Comparison of ENCODE assay signal across 27 cellular contexts in the genomic region with DNA sequence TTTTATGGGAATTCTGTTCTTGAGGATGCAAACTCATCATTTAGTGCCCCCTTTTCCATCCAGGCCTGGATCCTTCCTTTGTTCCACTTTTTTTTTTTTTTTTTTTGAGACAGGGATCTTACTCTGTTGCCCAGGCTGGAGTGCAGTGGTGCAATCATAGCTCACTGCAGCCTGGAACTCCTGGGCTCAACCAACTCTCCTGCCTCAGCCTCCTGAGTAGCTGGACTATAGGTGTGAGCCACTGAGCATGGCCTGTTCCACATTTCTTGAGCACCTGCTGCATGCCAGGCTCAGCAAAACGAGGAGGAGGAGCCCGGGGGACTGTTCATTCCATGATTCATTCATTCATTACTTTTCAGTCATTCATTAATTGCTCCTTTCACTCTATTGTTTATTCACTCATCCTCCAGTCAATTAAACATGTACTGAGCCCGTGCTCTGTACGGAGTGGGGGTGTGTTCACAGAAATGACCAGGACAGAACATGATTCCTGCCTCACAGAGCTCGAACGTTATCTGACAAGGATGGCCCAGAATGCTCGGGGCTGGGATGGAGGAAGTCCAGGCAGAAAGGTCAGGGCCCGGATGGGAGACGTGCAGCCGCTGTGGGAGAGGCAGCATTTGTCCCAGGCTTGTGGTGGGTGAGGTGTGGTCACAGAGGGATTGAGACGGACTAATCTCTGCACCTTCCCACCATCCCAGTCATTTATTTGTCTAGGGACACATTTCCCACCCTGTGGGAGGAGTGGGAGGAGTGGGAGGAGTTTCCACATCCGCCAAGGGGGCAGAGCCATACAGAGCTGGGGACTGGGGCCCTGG.
"Had no signal": no experiment of that assay in that cellular context is flagged by ENCODE, and none has a peak within 500 bp of the region (broad histone marks: within the 10 kb centered on the region; RNA-seq: fewer than 3 reads in every experiment).

No MANE protein-coding gene starts in this region.

- H3K36me3 Mint-ChIP-seq: activated naive CD8-positive, alpha-beta T cell treated with anti-CD3 and anti-CD28 coated beads for 36 hours; naive B cell had no signal

- H3K4me3 ChIP-seq: coronary artery, esophagus squamous epithelium, gastrocnemius medialis, lower lobe of right lung, ovary, prostate gland, upper lobe of right lung had no signal

- FAIRE-seq: bronchial epithelial cell had no signal

- H3K4me3 Mint-ChIP-seq: activated B cell treated with CpG ODN at 0.5 μM for 24 hours; activated CD4-positive, alpha-beta T cell treated with anti-CD3 and anti-CD28 coated beads for 36 hours; activated naive CD8-positive, alpha-beta T cell treated with anti-CD3 and anti-CD28 coated beads for 36 hours; activated T-cell treated with anti-CD3 and anti-CD28 coated beads, Interleukin-2, amount 50 U/mL, for 4 hours; endodermal cell; T-helper 2 cell treated with Interferon-gamma antibody and Interleukin-4, amounts not matched to agents 5 μg/mL and 100 μg/mL, for 36 hours had no signal

- H3K36me3 ChIP-seq: esophagus squamous epithelium, gastrocnemius medialis, lower lobe of right lung, ovary, prostate gland, upper lobe of right lung had no signal

- DNase-seq: activated B cell treated with CpG ODN at 0.5 μM for 24 hours; activated CD4-positive, alpha-beta T cell treated with anti-CD3 and anti-CD28 coated beads for 36 hours; activated CD4-positive, alpha-beta T cell treated with anti-CD3 and anti-CD28 coated beads, Interleukin-2, amount 50 U/mL, for 4 hours; activated CD8-positive, alpha-beta memory T cell treated with anti-CD3 and anti-CD28 coated beads, Interleukin-2, amount 50 U/mL, for 48 hours; activated naive CD4-positive, alpha-beta T cell; activated naive CD8-positive, alpha-beta T cell treated with anti-CD3 and anti-CD28 coated beads for 36 hours; activated T-cell treated with anti-CD3 and anti-CD28 coated beads, Interleukin-2, amount 50 U/mL, for 4 hours; cerebellar nuclear complex; endodermal cell; esophagus squamous epithelium; gastrocnemius medialis; hypothalamus; left colon; lower lobe of right lung; naive B cell; ovary; right cardiac atrium; stimulated activated CD4-positive, alpha-beta T cell treated with anti-CD3 and anti-CD28 coated beads, Interleukin-12 subunit alpha, Interleukin-12 subunit beta, amount 100 ng/mL, for 4 hours; stimulated activated CD4-positive, alpha-beta T cell treated with anti-CD3 and anti-CD28 coated beads, Interleukin-4, amount 100 ng/mL, for 4 hours; stimulated activated naive CD8-positive, alpha-beta T cell treated with anti-CD3 and anti-CD28 coated beads, Interleukin-15, Interleukin-2, amounts not matched to agents 100 U/mL and 50 U/mL, for 24 hours; SW 1271; upper lobe of right lung had no signal

- H3K27ac Mint-ChIP-seq: activated B cell treated with CpG ODN at 0.5 μM for 24 hours; activated CD4-positive, alpha-beta T cell treated with anti-CD3 and anti-CD28 coated beads for 36 hours; activated naive CD8-positive, alpha-beta T cell treated with anti-CD3 and anti-CD28 coated beads for 36 hours; activated T-helper 2 cell treated with anti-CD3 and anti-CD28 coated beads, Interferon-gamma antibody, Interleukin-2, Interleukin-4, amounts not matched to agents 10 μg/mL and 5 μg/mL and 100 μg/mL, durations not matched to agents 14 hours and 24 hours and 36 hours; endodermal cell; T-helper 2 cell treated with Interferon-gamma antibody and Interleukin-4, amounts not matched to agents 5 μg/mL and 100 μg/mL, for 36 hours had no signal

- H3K9me3 Mint-ChIP-seq: activated B cell treated with CpG ODN at 0.5 μM for 24 hours; activated naive CD8-positive, alpha-beta T cell treated with anti-CD3 and anti-CD28 coated beads for 36 hours; activated T-cell treated with anti-CD3 and anti-CD28 coated beads, Interleukin-2, amount 50 U/mL, for 4 hours; activated T-helper 2 cell treated with anti-CD3 and anti-CD28 coated beads, Interferon-gamma antibody, Interleukin-2, Interleukin-4, amounts not matched to agents 10 μg/mL and 5 μg/mL and 100 μg/mL, durations not matched to agents 14 hours and 24 hours and 36 hours; T-helper 2 cell treated with Interferon-gamma antibody and Interleukin-4, amounts not matched to agents 5 μg/mL and 100 μg/mL, for 36 hours had no signal

- H3K9me3 ChIP-seq: esophagus squamous epithelium, gastrocnemius medialis, lower lobe of right lung, ovary, prostate gland, upper lobe of right lung had no signal

- H3K27ac ChIP-seq: coronary artery, esophagus squamous epithelium, gastrocnemius medialis, lower lobe of right lung, ovary, prostate gland, upper lobe of right lung had no signal

- H3K4me1 ChIP-seq: prostate gland had no signal

- H3K27me3 ChIP-seq: gastrocnemius medialis, ovary, upper lobe of right lung had no signal
